ENCODE assay signal across 8 cellular contexts in the genomic region with DNA sequence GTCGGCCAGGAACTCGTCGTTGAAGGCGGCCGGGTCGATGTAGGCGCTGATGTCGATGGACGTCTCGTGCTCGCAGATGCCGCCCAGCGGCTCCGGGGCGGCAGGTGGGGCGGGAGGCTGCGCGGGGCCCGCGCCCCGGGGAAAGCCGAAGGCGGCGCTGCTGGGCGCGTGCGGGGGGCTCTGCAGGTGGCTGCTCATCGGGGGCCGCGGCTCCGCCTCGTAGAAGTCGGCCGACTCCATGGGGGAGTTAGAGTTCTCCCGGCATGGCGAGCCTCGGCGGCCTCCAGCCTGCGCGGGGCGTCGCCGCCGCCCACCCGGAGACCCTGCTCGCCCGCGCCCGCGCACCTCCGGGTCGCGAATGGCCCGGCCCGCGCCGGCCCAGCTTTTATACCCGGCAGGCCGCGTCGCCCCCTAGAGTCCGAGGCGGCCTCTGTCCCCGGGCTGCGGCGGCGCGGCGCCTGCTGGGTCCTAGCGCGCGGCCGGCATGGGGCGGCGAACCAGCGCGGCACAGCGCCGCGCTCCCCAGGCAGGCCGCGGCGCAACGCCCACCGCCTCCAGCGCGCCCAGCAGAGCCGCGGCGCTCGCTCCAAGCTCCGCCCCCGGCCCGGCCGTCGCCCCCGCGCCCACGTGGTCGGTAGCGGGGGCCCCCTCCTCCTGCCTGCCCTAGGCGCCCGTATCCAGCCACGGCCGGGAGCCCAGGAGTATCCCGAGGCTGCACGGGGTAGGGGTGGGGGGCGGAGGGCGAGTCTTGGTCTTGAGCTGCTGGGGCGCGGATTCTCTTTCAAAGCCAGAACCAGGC. TPM values are rescaled to one million over a fixed set of nuclear protein-coding genes. Genes with fewer than 3 reads are reported as not detected.
DNase-seq lines count a peak whose midpoint lies in the region; ATAC-seq and TF ChIP-seq lines count a peak whose summit lies in the region.

A gene (minus strand): TSS at position 360 of the 799 bp plus-strand sequence. CDS start 120 bp downstream, at position 240.

- TF ChIP-seq CTCF in colonic mucosa (IDR thresholded peaks at IDR 0.05): no peak

- H3K9me3 Mint-ChIP-seq in activated CD4-positive, alpha-beta T cell treated with anti-CD3 and anti-CD28 coated beads for 36 hours (ENCODE audit: low read depth): no peaks in the 10 kb centered on the region

- intact Hi-C loops in activated CD4-positive, alpha-beta T cell treated with anti-CD3 and anti-CD28 coated beads for 36 hours (cut with DNase I, micrococcal nuclease): loop anchor here (1.0 to 5.0 kb wide), 9 partner anchors 22 to 219 kb away; a partner anchor contains a TSS
- intact Hi-C loops in colonic mucosa (cut with DNase I): loop anchor here (10.0 kb wide), 1 partner anchor 102 kb away; no protein-coding TSS in a partner anchor

- H3K36me3 Mint-ChIP-seq in activated CD4-positive, alpha-beta T cell treated with anti-CD3 and anti-CD28 coated beads for 36 hours (ENCODE audit: low read depth): no peaks in the 10 kb centered on the region

- peak within 1 kb of the TSS; percentile 81 to 95 for H3K9ac ChIP-seq in colonic mucosa (ENCODE audit: low read depth in 2 of 2, low read length in 2 of 2)

- peaks cover 33% of the 10 kb centered on the region for H3K27me3 Mint-ChIP-seq in activated CD4-positive, alpha-beta T cell treated with anti-CD3 and anti-CD28 coated beads for 36 hours

- H3K4me1 ChIP-seq in colonic mucosa: no peaks in the 10 kb centered on the region

- H3K9me3 ChIP-seq in colonic mucosa: no peaks in the 10 kb centered on the region

- CTCF ChIA-PET in activated CD4-positive, alpha-beta T cell treated with anti-CD3 and anti-CD28 coated beads for 36 hours (lab: Charles Lee): interaction anchor here (0.6 to 1.8 kb wide), 5 partner anchors 47 to 158 kb away, joined by 3 to 5 read pairs (median 3); no protein-coding TSS in a partner anchor

- H3K27ac Mint-ChIP-seq in activated CD4-positive, alpha-beta T cell treated with anti-CD3 and anti-CD28 coated beads for 36 hours: no peak within 1 kb of the TSS

- H3K4me3 ChIP-seq in colonic mucosa: peak within 1 kb of the TSS; percentile 87

- H3K36me3 ChIP-seq in colonic mucosa: no peaks in the 10 kb centered on the region

- ATAC-seq in HG02884 (IDR thresholded peaks at IDR 0.05; ENCODE audit: unreplicated experiment) (peak; percentile 79), left lobe of liver (peak; percentile 64)
- peak; percentile 95 for ATAC-seq in activated CD4-positive, alpha-beta T cell treated with anti-CD3 and anti-CD28 coated beads for 36 hours

- POLR2A ChIA-PET in activated CD4-positive, alpha-beta T cell treated with anti-CD3 and anti-CD28 coated beads for 36 hours (lab: Charles Lee): interaction anchor here (1.5 kb wide), 1 partner anchor 71 kb away, joined by 4 read pairs; a partner anchor contains a TSS

- peak; percentile 25 for DNase-seq in NCI-H2029 (lab: John Stamatoyannopoulos, UW)
- DNase-seq in NCI-H2029 treated with DMSO at 0.1 percent for 48 hours (lab: John Stamatoyannopoulos, UW): no peak
- DNase-seq in NCI-H2171 (lab: John Stamatoyannopoulos, UW): peak; percentile 83
- peak; percentile 78 for DNase-seq in activated CD4-positive, alpha-beta T cell treated with anti-CD3 and anti-CD28 coated beads for 36 hours
- DNase-seq in colonic mucosa: peak; percentile 82
- DNase-seq in left lobe of liver (ENCODE audit: low spot score): peak; percentile 94
- DNase-seq in stimulated activated CD4-positive, alpha-beta T cell treated with anti-CD3 and anti-CD28 coated beads, Interleukin-1b, Interleukin-23, amount 100 ng/mL, for 48 hours: peak; percentile 47

- peak within 1 kb of the TSS; percentile 45 for H3K4me3 Mint-ChIP-seq in activated CD4-positive, alpha-beta T cell treated with anti-CD3 and anti-CD28 coated beads for 36 hours

- no peaks in the 10 kb centered on the region for H3K27me3 ChIP-seq in colonic mucosa

- peak within 1 kb of the TSS; percentile 91 for H3K27ac ChIP-seq in colonic mucosa

- no peaks in the 10 kb centered on the region for H3K4me1 Mint-ChIP-seq in activated CD4-positive, alpha-beta T cell treated with anti-CD3 and anti-CD28 coated beads for 36 hours

RNA-seq across cellular contexts. Expression of the gene that starts here (rescaled TPM):
- total RNA-seq in activated CD4-positive, alpha-beta T cell treated with anti-CD3 and anti-CD28 coated beads for 36 hours: under 1 TPM in 1 of 2 experiments, not detected in 1; 0.11 TPM
- total RNA-seq in colonic mucosa: 10 to 100 TPM; 67.1 to 76.4 TPM
- total RNA-seq in left lobe of liver: 185 TPM

Comparison
In these comparisons a context has a peak if more than half of its experiments do, and no peak if none do; other contexts are left out.
1. RNA of the gene that starts here (total RNA-seq): 185 TPM in left lobe of liver (single experiment) and 67.1 to 76.4 TPM in colonic mucosa; 0.11 TPM in activated CD4-positive, alpha-beta T cell treated with anti-CD3 and anti-CD28 coated beads for 36 hours; every median in the first group is over 10 times any median in the second.
2. Peak in DNase-seq and ATAC-seq in activated CD4-positive, alpha-beta T cell treated with anti-CD3 and anti-CD28 coated beads for 36 hours; RNA of the gene not detected or under 1 TPM.
3. Peak in every context shown above with its lines, with median percentiles within 50 percentile points of each other: ATAC-seq.